Comparison of ENCODE assay signal across 9 cellular contexts in the genomic region with DNA sequence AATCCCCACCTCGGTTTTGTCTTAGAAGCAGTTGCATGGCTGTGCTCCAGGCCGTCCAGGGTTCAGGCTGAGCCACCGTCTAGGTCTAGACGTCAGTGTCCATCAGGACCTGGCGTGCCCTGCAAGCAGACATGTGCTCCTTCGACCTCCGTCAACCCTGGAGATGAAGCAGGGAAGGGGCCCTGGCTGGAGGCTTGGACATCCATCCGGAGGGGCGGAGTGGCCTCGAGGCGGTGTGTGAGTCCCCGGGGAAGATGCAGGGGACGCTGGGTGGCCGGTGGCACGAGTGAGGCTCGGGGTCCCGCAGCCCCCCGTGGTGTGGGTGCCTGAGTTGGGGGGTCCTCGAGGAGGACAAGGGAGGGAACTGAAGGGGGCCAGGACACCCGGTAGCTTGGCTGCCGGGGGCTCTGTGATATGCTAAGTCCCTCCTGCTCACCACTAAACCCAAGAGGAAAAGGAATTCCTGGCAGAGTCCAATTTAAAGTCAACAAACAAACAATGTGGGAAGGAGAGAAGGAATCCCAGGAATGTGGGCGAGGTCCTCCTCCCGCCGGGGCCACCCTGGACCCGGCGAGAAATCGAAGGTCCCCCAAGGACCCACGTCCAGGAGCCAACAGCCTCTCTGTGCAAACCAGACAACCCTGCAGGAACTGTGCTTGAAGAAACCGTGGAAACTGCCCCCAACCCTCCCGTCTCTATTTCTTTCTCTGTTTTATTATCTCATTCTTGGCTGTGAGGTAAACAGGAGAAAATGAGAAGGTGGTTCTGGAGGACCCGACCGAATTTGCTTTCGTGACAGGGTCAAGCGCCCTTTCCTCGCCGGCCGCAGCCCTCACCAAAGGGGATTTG. TPM values are rescaled to one million over a fixed set of nuclear protein-coding genes. Genes with fewer than 3 reads are reported as not detected.
DNase-seq lines count a peak whose midpoint lies in the region; ATAC-seq, FAIRE-seq and TF ChIP-seq lines count a peak whose summit lies in the region.
"Had no signal": no experiment of that assay in that cellular context is flagged by ENCODE, and none has a peak within 500 bp of the region (broad histone marks: within the 10 kb centered on the region; RNA-seq: fewer than 3 reads in every experiment).

No MANE protein-coding gene starts in this region.

- no peak for TF ChIP-seq EP300 in stomach (IDR thresholded peaks at IDR 0.05)

- H3K36me3 ChIP-seq in stomach (no peaks in the 10 kb centered on the region), Peyer's patch (no peaks in the 10 kb centered on the region)

- TF ChIP-seq POLR2A in stomach (IDR thresholded peaks at IDR 0.05) (no peak), Peyer's patch (IDR thresholded peaks at IDR 0.05) (no peak), GM12891 (IDR thresholded peaks at IDR 0.05; ENCODE audit: low read depth, low read length) (no peak)

- H3K9me3 ChIP-seq in stomach = no peaks in the 10 kb centered on the region
- H3K9me3 ChIP-seq in Peyer's patch = no peaks in the 10 kb centered on the region

- TF ChIP-seq CTCF in cardiac fibroblast (IDR thresholded peaks at IDR 0.05; ENCODE audit: low read depth, low read length) (no peak), stomach (IDR thresholded peaks at IDR 0.05) (no peak), Peyer's patch (IDR thresholded peaks at IDR 0.05) (no peak)

- intact Hi-C loops in stomach (cut with DNase I; ENCODE audit: low total_unique reads) = no loop called here

- 19 to 36% (median 25%) methylated on average over 32 to 37 of the region's 37 CpGs for WGBS in stomach, 5 donors

- H3K27ac ChIP-seq in stomach (peak overlapping the region; percentile 55 to 77 (median 73)), Peyer's patch (peak overlapping the region in 2 of 4 donors; percentile 23 to 52)

- H3K27me3 ChIP-seq in stomach (peaks cover 0 to 25% (median 0%) of the 10 kb centered on the region in 3 donors), Peyer's patch (no peaks in the 10 kb centered on the region)

- FAIRE-seq in GM12891 (lab: Jason Lieb, UNC) = no peak

- ATAC-seq in HG02571 (IDR thresholded peaks at IDR 0.05; ENCODE audit: unreplicated experiment) = no peak

- H3K4me3 ChIP-seq in cardiac fibroblast (replicated peaks in 1 of 2; ENCODE audit: low read depth in 2 of 2, low read length in 2 of 2) = peak overlapping the region; percentile 24 to 28
- peak overlapping the region; percentile 12 to 32 (median 24) for H3K4me3 ChIP-seq in stomach
- peak overlapping the region in 1 of 4 donors; percentile 5 for H3K4me3 ChIP-seq in Peyer's patch

- H3K4me1 ChIP-seq in stomach = peaks cover 17 to 33% (median 22%) of the 10 kb centered on the region in 4 donors
- peaks cover 0 to 12% (median 0%) of the 10 kb centered on the region in 4 donors for H3K4me1 ChIP-seq in Peyer's patch

- DNase-seq in HK-2 (ENCODE audit: unreplicated experiment) (peak; percentile 24), cardiac fibroblast (ENCODE audit: low read depth in 2 of 2) (peak; percentile 75 to 89), iris pigment epithelial cell (ENCODE audit: low read depth) (peak; percentile 48), stomach (peak; percentile 53), Peyer's patch (no peak), GM12891 (ENCODE audit: insufficient read length, low spot score) (no peak)
- no peak for DNase-seq in central memory CD4-positive, alpha-beta T cell
- DNase-seq: SHP77 had no signal

TF ChIP-seq in GM12891, 5 proteins besides CTCF, POLR2A, EP300 and RAD21:
- no peak for TF ChIP-seq PAX5 (IDR thresholded peaks at IDR 0.05; ENCODE audit: insufficient read depth, low read length, severe bottlenecking)
- TF ChIP-seq POU2F2 (IDR thresholded peaks at IDR 0.05; ENCODE audit: low read depth, low read length) = no peak
- TF ChIP-seq SPI1 (IDR thresholded peaks at IDR 0.05; ENCODE audit: low read depth, low read length) = no peak
- TF ChIP-seq POLR2AphosphoS5 (IDR thresholded peaks at IDR 0.05; ENCODE audit: low read depth, low read length) = no peak
- TF ChIP-seq TAF1 (IDR thresholded peaks at IDR 0.05; ENCODE audit: low read depth, low read length) = no peak
TF ChIP-seq in GM12891: peak in this region for 0.

RNA-seq across cellular contexts. Expression of gene PTBP1, which starts 14.8 kb away (rescaled TPM):
- 100 to 1,000 TPM in 4 of 5 donors, 10 to 100 TPM in 1; 92.9 to 539 (median 173) TPM for total RNA-seq in stomach
- 10 to 100 TPM; 74.8 to 80.9 (median 74.8) TPM for polyA plus RNA-seq in stomach
- 100 to 1,000 TPM; 173 to 436 (median 229) TPM for total RNA-seq in Peyer's patch
- polyA plus RNA-seq in GM12891 (2012; ENCODE audit: low read depth, missing spikeins) = 196 TPM

RNA-seq across cellular contexts. Expression of gene MISP, which starts 31.5 kb away (rescaled TPM):
- total RNA-seq in stomach (100 to 1,000 TPM in 1 of 5 donors, 10 to 100 TPM in 3, 1 to 10 TPM in 1; 5.3 to 149 (median 27.7) TPM), Peyer's patch (100 to 1,000 TPM; 116 to 828 (median 637) TPM)
- polyA plus RNA-seq in stomach = 10 to 100 TPM in 2 of 3 donors, 1 to 10 TPM in 1; 2.1 to 12.9 (median 12.5) TPM
- polyA plus RNA-seq in GM12891 (2012; ENCODE audit: low read depth, missing spikeins) = 0.03 TPM

RNA-seq across cellular contexts. Expression of gene PLPPR3, which starts 39.3 kb away (rescaled TPM):
- under 1 TPM in 1 of 5 donors, not detected in 4; 0.55 TPM for total RNA-seq in stomach
- polyA plus RNA-seq in stomach = under 1 TPM in 1 of 3 donors, not detected in 2; 0.46 TPM
- not detected for total RNA-seq in Peyer's patch
- polyA plus RNA-seq in GM12891 (2012; ENCODE audit: low read depth, missing spikeins) = 0.15 TPM

RNA-seq across cellular contexts. Expression of gene AZU1, which starts 45.2 kb away (rescaled TPM):
- total RNA-seq in stomach = under 1 TPM in 1 of 5 donors, not detected in 4; 0.55 TPM
- 1 to 10 TPM in 1 of 3 donors, under 1 TPM in 2; 0.53 to 1.5 (median 1.00) TPM for polyA plus RNA-seq in stomach
- total RNA-seq in Peyer's patch = not detected
- 0.10 TPM for polyA plus RNA-seq in GM12891 (2012; ENCODE audit: low read depth, missing spikeins)

RNA-seq across cellular contexts. Expression of gene PRTN3, which starts 58.4 kb away (rescaled TPM):
- 1 to 10 TPM in 1 of 5 donors, not detected in 4; 2.6 TPM for total RNA-seq in stomach
- polyA plus RNA-seq in stomach = under 1 TPM in 1 of 3 donors, not detected in 2; 0.15 TPM
- total RNA-seq in Peyer's patch = not detected
- polyA plus RNA-seq in GM12891 (2012; ENCODE audit: low read depth, missing spikeins) = not detected

Comparison
In these comparisons a context has a peak if more than half of its experiments do, and no peak if none do; other contexts are left out.
1. DNase-seq: peak in HK-2 (single experiment), cardiac fibroblast (2 of 2), iris pigment epithelial cell (single experiment) and stomach (single experiment); none in Peyer's patch (0 of 3), GM12891 (single experiment) and central memory CD4-positive, alpha-beta T cell (single experiment).